ENCODE assay signal across 11 cellular contexts in genomic region chr5:170503970-170504525, GRCh38. TPM values are rescaled to one million over a fixed set of nuclear protein-coding genes. Genes with fewer than 3 reads are reported as not detected.
DNase-seq lines count a peak whose midpoint lies in the region; ATAC-seq, FAIRE-seq and TF ChIP-seq lines count a peak whose summit lies in the region.
"Had no signal": no experiment of that assay in that cellular context is flagged by ENCODE, and none has a peak within 500 bp of the region (broad histone marks: within the 10 kb centered on the region; RNA-seq: fewer than 3 reads in every experiment).

TSS of gene KCNIP1 (plus strand) at chr5:170504020.

- H4K20me1 ChIP-seq in astrocyte (ENCODE audit: insufficient read depth, low read length): no peaks in the 10 kb centered on the region

- TF ChIP-seq CTCF in astrocyte (IDR thresholded peaks at IDR 0.05; ENCODE audit: insufficient read depth, low read depth, low read length): no peak

- peak within 1 kb of the TSS; percentile 85 for H2AFZ ChIP-seq in astrocyte (ENCODE audit: low read depth, low read length)

- H3K36me3 ChIP-seq in astrocyte (ENCODE audit: insufficient read depth, low read length) (no peaks in the 10 kb centered on the region), skeletal muscle satellite cell (ENCODE audit: insufficient read depth, low read length) (no peaks in the 10 kb centered on the region)

- H3K27me3 Mint-ChIP-seq in astrocyte (ENCODE audit: low read depth, unreplicated experiment): peaks cover 53% of the 10 kb centered on the region
- H3K27me3 Mint-ChIP-seq in activated T-helper 2 cell treated with anti-CD3 and anti-CD28 coated beads, Interferon-gamma antibody, Interleukin-2, Interleukin-4, amounts not matched to agents 10 μg/mL and 5 μg/mL and 100 μg/mL, durations not matched to agents 14 hours and 24 hours and 36 hours (ENCODE audit: low read depth): peaks cover 40% of the 10 kb centered on the region
- peaks cover 51% of the 10 kb centered on the region for H3K27me3 Mint-ChIP-seq in activated naive CD8-positive, alpha-beta T cell treated with anti-CD3 and anti-CD28 coated beads for 36 hours

- intact Hi-C loops in activated T-helper 2 cell treated with anti-CD3 and anti-CD28 coated beads, Interferon-gamma antibody, Interleukin-2, Interleukin-4, amounts not matched to agents 10 μg/mL and 5 μg/mL and 100 μg/mL, durations not matched to agents 14 hours and 24 hours and 36 hours (cut with micrococcal nuclease): no loop called here

- peak within 1 kb of the TSS; percentile 46 for H3K4me3 ChIP-seq in astrocyte (ENCODE audit: insufficient read depth, low read depth, low read length)
- peak within 1 kb of the TSS; percentile 49 for H3K4me3 ChIP-seq in iPS-18c (ENCODE audit: insufficient read depth, low read depth, low read length)
- H3K4me3 ChIP-seq in skeletal muscle satellite cell (ENCODE audit: low read length): peak within 1 kb of the TSS; percentile 56

- H3K4me1 ChIP-seq in astrocyte (ENCODE audit: insufficient read depth, low read length) (no peaks in the 10 kb centered on the region), skeletal muscle satellite cell (ENCODE audit: control insufficient read depth, insufficient read depth, low read length) (no peaks in the 10 kb centered on the region)

- no peaks in the 10 kb centered on the region for H3K79me2 ChIP-seq in astrocyte (ENCODE audit: insufficient read depth, low read length)

- FAIRE-seq in astrocyte (lab: Jason Lieb, UNC): no peak

- H3K4me2 ChIP-seq in astrocyte (ENCODE audit: low read length) (peak within 1 kb of the TSS; percentile 80), skeletal muscle satellite cell (ENCODE audit: low read length) (peak within 1 kb of the TSS; percentile 74)

- H3K9ac ChIP-seq in astrocyte (ENCODE audit: low read length): no peak within 1 kb of the TSS
- no peak within 1 kb of the TSS for H3K9ac ChIP-seq in skeletal muscle satellite cell (ENCODE audit: low read depth, low read length)

- H3K9me3 ChIP-seq in astrocyte (ENCODE audit: insufficient read depth, low read depth, low read length) (no peaks in the 10 kb centered on the region), iPS-18c (ENCODE audit: control insufficient read depth, insufficient read depth, low read length) (no peaks in the 10 kb centered on the region), skeletal muscle satellite cell (replicated peaks; ENCODE audit: low read length) (no peaks in the 10 kb centered on the region)

- peaks cover 12% of the 10 kb centered on the region for H3K9me3 Mint-ChIP-seq in astrocyte (ENCODE audit: unreplicated experiment)
- no peaks in the 10 kb centered on the region for H3K9me3 Mint-ChIP-seq in activated T-helper 2 cell treated with anti-CD3 and anti-CD28 coated beads, Interferon-gamma antibody, Interleukin-2, Interleukin-4, amounts not matched to agents 10 μg/mL and 5 μg/mL and 100 μg/mL, durations not matched to agents 14 hours and 24 hours and 36 hours
- H3K9me3 Mint-ChIP-seq in activated naive CD8-positive, alpha-beta T cell treated with anti-CD3 and anti-CD28 coated beads for 36 hours: peaks cover 1% of the 10 kb centered on the region

- no peak within 1 kb of the TSS for H3K27ac ChIP-seq in astrocyte (ENCODE audit: low read depth, low read length)

- ATAC-seq in HG03565 (IDR thresholded peaks at IDR 0.05; ENCODE audit: unreplicated experiment) (no peak), HG03095 (IDR thresholded peaks at IDR 0.05; ENCODE audit: unreplicated experiment) (no peak)
- ATAC-seq: T-cell had no signal

- peaks cover 2% of the 10 kb centered on the region for H3K36me3 Mint-ChIP-seq in astrocyte (ENCODE audit: low read depth, unreplicated experiment)
- no peaks in the 10 kb centered on the region for H3K36me3 Mint-ChIP-seq in activated T-helper 2 cell treated with anti-CD3 and anti-CD28 coated beads, Interferon-gamma antibody, Interleukin-2, Interleukin-4, amounts not matched to agents 10 μg/mL and 5 μg/mL and 100 μg/mL, durations not matched to agents 14 hours and 24 hours and 36 hours (ENCODE audit: low read depth)
- H3K36me3 Mint-ChIP-seq in activated naive CD8-positive, alpha-beta T cell treated with anti-CD3 and anti-CD28 coated beads for 36 hours: no peaks in the 10 kb centered on the region
- H3K36me3 Mint-ChIP-seq: T-cell had no signal

- H3K4me1 Mint-ChIP-seq in astrocyte (ENCODE audit: low read depth, unreplicated experiment): peaks cover 16% of the 10 kb centered on the region
- H3K4me1 Mint-ChIP-seq in activated T-helper 2 cell treated with anti-CD3 and anti-CD28 coated beads, Interferon-gamma antibody, Interleukin-2, Interleukin-4, amounts not matched to agents 10 μg/mL and 5 μg/mL and 100 μg/mL, durations not matched to agents 14 hours and 24 hours and 36 hours (ENCODE audit: low read depth): no peaks in the 10 kb centered on the region
- no peaks in the 10 kb centered on the region for H3K4me1 Mint-ChIP-seq in activated naive CD8-positive, alpha-beta T cell treated with anti-CD3 and anti-CD28 coated beads for 36 hours

- H3K27me3 ChIP-seq in astrocyte (ENCODE audit: insufficient read depth, low read length) (peaks cover 23% of the 10 kb centered on the region), skeletal muscle satellite cell (ENCODE audit: control insufficient read depth, insufficient read depth, low read length) (peaks cover 67% of the 10 kb centered on the region)

- DNase-seq in HK-2 (ENCODE audit: unreplicated experiment): peak; percentile 43
- no peak for DNase-seq in astrocyte (ENCODE audit: low read depth)
- DNase-seq in activated T-helper 2 cell treated with anti-CD3 and anti-CD28 coated beads, Interferon-gamma antibody, Interleukin-2, Interleukin-4, amounts not matched to agents 10 μg/mL and 5 μg/mL and 100 μg/mL, durations not matched to agents 14 hours and 24 hours and 36 hours (ENCODE audit: low spot score): no peak
- no peak for DNase-seq in activated naive CD8-positive, alpha-beta T cell treated with anti-CD3 and anti-CD28 coated beads for 36 hours
- DNase-seq: central memory CD4-positive, alpha-beta T cell; T-cell had no signal

- H3K4me3 Mint-ChIP-seq in astrocyte (ENCODE audit: unreplicated experiment): peak within 1 kb of the TSS; percentile 73
- no peak within 1 kb of the TSS for H3K4me3 Mint-ChIP-seq in activated T-helper 2 cell treated with anti-CD3 and anti-CD28 coated beads, Interferon-gamma antibody, Interleukin-2, Interleukin-4, amounts not matched to agents 10 μg/mL and 5 μg/mL and 100 μg/mL, durations not matched to agents 14 hours and 24 hours and 36 hours (ENCODE audit: low read depth)
- H3K4me3 Mint-ChIP-seq in activated naive CD8-positive, alpha-beta T cell treated with anti-CD3 and anti-CD28 coated beads for 36 hours: no peak within 1 kb of the TSS
- H3K4me3 Mint-ChIP-seq: T-cell had no signal

- peak within 1 kb of the TSS; percentile 59 for H3K27ac Mint-ChIP-seq in astrocyte (ENCODE audit: unreplicated experiment)
- no peak within 1 kb of the TSS for H3K27ac Mint-ChIP-seq in activated T-helper 2 cell treated with anti-CD3 and anti-CD28 coated beads, Interferon-gamma antibody, Interleukin-2, Interleukin-4, amounts not matched to agents 10 μg/mL and 5 μg/mL and 100 μg/mL, durations not matched to agents 14 hours and 24 hours and 36 hours
- H3K27ac Mint-ChIP-seq in activated naive CD8-positive, alpha-beta T cell treated with anti-CD3 and anti-CD28 coated beads for 36 hours: no peak within 1 kb of the TSS

RNA-seq across cellular contexts. Expression of gene KCNIP1, which starts in this region (rescaled TPM):
- total RNA-seq in astrocyte: 0.45 and 0.60 TPM in 2 replicates
- total RNA-seq in skeletal muscle satellite cell (2012; rRNA removed): not detected in 2 replicates
- total RNA-seq in activated T-helper 2 cell treated with anti-CD3 and anti-CD28 coated beads, Interferon-gamma antibody, Interleukin-2, Interleukin-4, amounts not matched to agents 10 μg/mL and 5 μg/mL and 100 μg/mL, durations not matched to agents 14 hours and 24 hours and 36 hours: not detected in 2 replicates
- not detected for total RNA-seq in activated naive CD8-positive, alpha-beta T cell treated with anti-CD3 and anti-CD28 coated beads for 36 hours
- total RNA-seq: pulmonary artery endothelial cell, T-cell had no signal
